In the genomic region with DNA sequence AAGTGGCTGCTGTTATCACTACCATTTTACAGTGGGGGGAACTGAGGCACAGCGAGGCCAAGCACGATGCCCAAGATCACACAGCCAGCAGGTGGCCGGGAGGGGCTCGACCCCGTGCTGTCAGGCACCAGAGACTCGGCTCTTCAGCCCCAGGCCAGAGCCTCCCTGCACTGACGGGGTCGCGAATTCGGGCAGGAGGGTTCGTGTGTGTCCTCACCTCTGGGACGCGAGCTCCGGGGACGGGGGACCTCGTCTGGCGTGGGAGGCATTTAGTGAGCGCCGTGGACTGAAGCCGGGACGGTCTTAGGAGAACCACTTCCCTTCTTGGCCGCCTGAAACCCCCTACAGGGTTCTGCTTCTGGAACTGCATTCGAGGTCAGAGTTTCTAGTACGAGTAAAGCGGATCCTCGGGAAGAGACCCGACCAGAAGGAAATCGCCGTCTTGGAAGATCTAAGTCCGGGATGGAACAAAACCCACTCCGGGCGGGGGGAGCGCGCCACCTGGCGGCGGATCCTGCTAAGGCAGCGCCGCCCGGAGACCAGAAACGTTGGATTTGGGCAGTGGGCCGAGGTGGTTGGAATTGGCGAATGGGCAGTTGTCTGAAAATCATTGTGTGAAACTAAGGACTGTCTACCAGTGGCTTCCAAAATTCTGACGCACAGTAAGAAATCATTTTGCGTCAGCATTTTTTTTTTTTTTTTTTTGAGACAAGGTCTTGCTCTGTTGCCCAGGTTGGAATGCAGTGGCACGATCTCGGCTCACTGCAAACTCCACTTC, we compare ENCODE assay signal across 8 cellular contexts. TPM values are rescaled to one million over a fixed set of nuclear protein-coding genes. Genes with fewer than 3 reads are reported as not detected.
DNase-seq lines count a peak whose midpoint lies in the region; ATAC-seq and TF ChIP-seq lines count a peak whose summit lies in the region.

No MANE protein-coding gene starts in this region.

- no peak for TF ChIP-seq EP300 in stomach (IDR thresholded peaks at IDR 0.05)

- H3K4me1 ChIP-seq in stomach, result peaks cover 7 to 16% (median 13%) of the 10 kb centered on the region in 4 donors

- H3K27me3 Mint-ChIP-seq in natural killer cell treated with Interleukin-12 subunit alpha and Interleukin-12 subunit beta and Interleukin-15 and Interleukin-18, amount 100 ng/mL, for 72 hours, result peaks cover 0 to 3% of the 10 kb centered on the region in 2 donors

- ATAC-seq in natural killer cell treated with Interleukin-12 subunit alpha and Interleukin-12 subunit beta and Interleukin-15 and Interleukin-18, amount 100 ng/mL, for 72 hours, result peak; percentile 57 to 58
- ATAC-seq in GM19397 (IDR thresholded peaks at IDR 0.05; ENCODE audit: unreplicated experiment), result no peak

- peaks cover 0 to 10% (median 0%) of the 10 kb centered on the region in 4 donors for H3K36me3 ChIP-seq in stomach

- H3K9me3 ChIP-seq in stomach, result peaks cover 0 to 12% (median 9%) of the 10 kb centered on the region in 4 donors

- peaks cover 4% of the 10 kb centered on the region for H3K36me3 Mint-ChIP-seq in natural killer cell treated with Interleukin-12 subunit alpha and Interleukin-12 subunit beta and Interleukin-15 and Interleukin-18, amount 100 ng/mL, for 72 hours

- WGBS in stomach, 5 donors, result 4 to 6% (median 5%) methylated on average over 42 to 46 of the region's 46 CpGs

- peak; percentile 67 for DNase-seq in COLO829 (ENCODE audit: low spot score)
- peak; percentile 76 for DNase-seq in HuH-7 (ENCODE audit: low spot score)
- DNase-seq in RPMI7951 (ENCODE audit: low read depth), result peak; percentile 70
- DNase-seq in activated effector memory CD4-positive, alpha-beta T cell treated with anti-CD3 and anti-CD28 coated beads, Interleukin-2, amount 50 U/mL, for 16 hours, result peak; percentile 87
- peak; percentile 82 for DNase-seq in fibroblast of villous mesenchyme (ENCODE audit: low read depth)
- DNase-seq in natural killer cell treated with Interleukin-12 subunit alpha and Interleukin-12 subunit beta and Interleukin-15 and Interleukin-18, amount 100 ng/mL, for 72 hours (ENCODE audit: low spot score), result peak; percentile 72
- peak; percentile 81 for DNase-seq in stomach

- H3K4me3 Mint-ChIP-seq in natural killer cell treated with Interleukin-12 subunit alpha and Interleukin-12 subunit beta and Interleukin-15 and Interleukin-18, amount 100 ng/mL, for 72 hours, result peak overlapping the region; percentile 67

- TF ChIP-seq POLR2A in stomach (IDR thresholded peaks at IDR 0.05), result no peak

- intact Hi-C loops in stomach (cut with DNase I; ENCODE audit: low total_unique reads), result no loop called here

- no peaks in the 10 kb centered on the region for H3K9me3 Mint-ChIP-seq in natural killer cell treated with Interleukin-12 subunit alpha and Interleukin-12 subunit beta and Interleukin-15 and Interleukin-18, amount 100 ng/mL, for 72 hours

- peak overlapping the region in 3 of 5 donors; percentile 29 to 61 (median 44) for H3K27ac ChIP-seq in stomach

- H3K4me1 Mint-ChIP-seq in natural killer cell treated with Interleukin-12 subunit alpha and Interleukin-12 subunit beta and Interleukin-15 and Interleukin-18, amount 100 ng/mL, for 72 hours (ENCODE audit: low read depth in 2 of 2), result peaks cover 0 to 5% of the 10 kb centered on the region in 2 donors

- H3K27me3 ChIP-seq in stomach, result peaks cover 0 to 33% (median 10%) of the 10 kb centered on the region in 3 donors

- no peak overlapping the region for H3K27ac Mint-ChIP-seq in natural killer cell treated with Interleukin-12 subunit alpha and Interleukin-12 subunit beta and Interleukin-15 and Interleukin-18, amount 100 ng/mL, for 72 hours

- H3K4me3 ChIP-seq in fibroblast of villous mesenchyme (ENCODE audit: low read depth, low read length), result peak overlapping the region; percentile 54
- peak overlapping the region; percentile 38 to 51 (median 44) for H3K4me3 ChIP-seq in stomach

- TF ChIP-seq CTCF in fibroblast of villous mesenchyme (IDR thresholded peaks at IDR 0.05; ENCODE audit: insufficient read depth, low read depth, low read length) (peak; percentile 94), stomach (IDR thresholded peaks at IDR 0.05) (peak in 6 of 7 experiments; percentile 46 to 98 (median 96))

RNA-seq across cellular contexts. Expression of a gene that starts 21.2 kb away (rescaled TPM):
- total RNA-seq in RPMI7951 (2014; rRNA removed; shearing (Covaris generic)), result 0.24 and 0.49 TPM in 2 replicates
- 0.32 and 0.43 TPM in 2 replicates for total RNA-seq in fibroblast of villous mesenchyme
- total RNA-seq in natural killer cell treated with Interleukin-12 subunit alpha and Interleukin-12 subunit beta and Interleukin-15 and Interleukin-18, amount 100 ng/mL, for 72 hours, result under 1 TPM in 1 of 2 donors, not detected in 1; 0.64 TPM
- under 1 TPM in 1 of 5 donors, not detected in 4; 0.55 TPM for total RNA-seq in stomach
- under 1 TPM in 1 of 3 donors, not detected in 2; 0.10 TPM for polyA plus RNA-seq in stomach

RNA-seq across cellular contexts. Expression of a gene that starts 34.2 kb away (rescaled TPM):
- total RNA-seq in RPMI7951 (2014; rRNA removed; shearing (Covaris generic)), result 246 and 286 TPM in 2 replicates
- 82.8 and 92.4 TPM in 2 replicates for total RNA-seq in fibroblast of villous mesenchyme
- total RNA-seq in natural killer cell treated with Interleukin-12 subunit alpha and Interleukin-12 subunit beta and Interleukin-15 and Interleukin-18, amount 100 ng/mL, for 72 hours, result 100 to 1,000 TPM in 1 of 2 donors, 10 to 100 TPM in 1; 99.4 to 157 TPM
- total RNA-seq in stomach, result 10 to 100 TPM in 4 of 5 donors, 1 to 10 TPM in 1; 6.4 to 57.2 (median 27.5) TPM
- 10 to 100 TPM; 46.4 to 61.4 (median 53.7) TPM for polyA plus RNA-seq in stomach

RNA-seq across cellular contexts. Expression of a gene that starts 35.4 kb away (rescaled TPM):
- total RNA-seq in RPMI7951 (2014; rRNA removed; shearing (Covaris generic)), result 27.2 and 28.1 TPM in 2 replicates
- total RNA-seq in fibroblast of villous mesenchyme (11.9 and 21.2 TPM in 2 replicates), stomach (10 to 100 TPM in 4 of 5 donors, 1 to 10 TPM in 1; 5.2 to 63.6 (median 39.4) TPM)
- 100 to 1,000 TPM; 172 to 176 TPM for total RNA-seq in natural killer cell treated with Interleukin-12 subunit alpha and Interleukin-12 subunit beta and Interleukin-15 and Interleukin-18, amount 100 ng/mL, for 72 hours
- 10 to 100 TPM; 16.0 to 20.7 (median 17.1) TPM for polyA plus RNA-seq in stomach
